Comparison of ENCODE assay signal across 7 cellular contexts in the genomic region with DNA sequence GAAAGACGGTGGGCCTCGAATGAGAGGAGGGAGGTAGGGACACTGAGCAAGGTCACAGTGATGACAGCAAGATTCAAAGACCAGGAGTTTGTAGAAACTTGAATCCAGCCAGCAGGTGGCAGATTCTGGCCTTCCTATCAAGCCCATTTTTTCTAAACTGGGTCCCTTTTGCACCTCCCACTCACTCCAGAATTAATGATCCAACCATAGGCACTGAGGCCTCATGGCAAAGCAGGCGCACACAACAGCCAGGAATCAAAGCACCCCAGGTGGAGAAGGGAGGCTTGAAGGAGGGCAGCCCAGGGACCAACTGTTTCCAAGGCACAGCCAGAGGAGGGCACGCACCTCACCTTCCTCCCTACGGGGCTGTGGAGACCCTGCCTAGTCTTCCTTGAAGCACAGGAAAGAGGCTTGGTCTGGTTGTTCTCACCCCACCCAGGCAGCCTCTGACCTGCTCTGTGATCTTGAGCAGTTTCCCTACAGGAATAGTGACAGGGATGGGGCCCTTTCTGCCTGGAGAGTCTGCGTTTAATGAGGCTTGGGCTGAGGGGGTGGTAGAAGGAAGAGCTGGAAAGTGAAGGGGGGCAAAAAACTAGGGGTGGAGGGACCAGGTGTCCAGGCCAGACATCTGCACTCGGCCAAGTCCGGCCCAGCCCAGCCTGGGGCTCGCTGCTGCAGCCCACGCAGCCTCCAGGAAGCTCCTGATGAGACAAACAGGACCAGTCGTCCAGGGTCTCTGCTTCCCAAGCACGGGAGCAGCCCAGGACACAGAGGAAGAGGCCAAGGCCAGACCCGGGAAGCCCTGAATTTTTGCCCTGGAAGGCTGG.
DNase-seq lines count a peak whose midpoint lies in the region; ATAC-seq, FAIRE-seq and TF ChIP-seq lines count a peak whose summit lies in the region.

No MANE protein-coding gene starts in this region.

- peak overlapping the region; percentile 45 for H2BK15ac ChIP-seq in neuronal stem cell (ENCODE audit: low read length)

- H2AFZ ChIP-seq in neuronal stem cell (ENCODE audit: low read length), result peak overlapping the region; percentile 57

- H2BK12ac ChIP-seq in neuronal stem cell (ENCODE audit: low read length), result peak overlapping the region; percentile 85

- peak; percentile 71 for TF ChIP-seq CTCF in VCaP (conservative IDR thresholded peaks at IDR 0.05)
- peak; percentile 40 for TF ChIP-seq CTCF in foreskin fibroblast (IDR thresholded peaks at IDR 0.05; ENCODE audit: low read depth, low read length)

- H3K4me2 ChIP-seq in neuronal stem cell (ENCODE audit: insufficient read depth, low read length, poor library complexity, severe bottlenecking), result no peak overlapping the region

- H3K18ac ChIP-seq in neuronal stem cell (ENCODE audit: low read length), result peak overlapping the region; percentile 56

- FAIRE-seq in HTR-8/SVneo (lab: Jason Lieb, UNC), result peak; percentile 36

- no peak overlapping the region for H3K4ac ChIP-seq in neuronal stem cell (ENCODE audit: low read length)

- DNase-seq in EH (ENCODE audit: low read depth), result peak; percentile 61
- DNase-seq in HTR-8/SVneo (ENCODE audit: insufficient read length, low spot score), result peak; percentile 55
- DNase-seq in foreskin fibroblast, result peak; percentile 35 to 74
- peak; percentile 27 for DNase-seq in neuronal stem cell (ENCODE audit: low spot score)
- DNase-seq in T1000 (lab: John Stamatoyannopoulos, UW), result no peak

- no CpG with 5 or more reads among the region's 13 CpGs for WGBS in neuronal stem cell (ENCODE audit: extremely low coverage in 2 of 2, insufficient read length in 2 of 2, insufficient replicate concordance in 1 of 2), 2 donors

- peak overlapping the region; percentile 24 for H2BK120ac ChIP-seq in neuronal stem cell (ENCODE audit: low read depth, low read length)

- no peak overlapping the region for H2AK5ac ChIP-seq in neuronal stem cell (ENCODE audit: low read depth, low read length)

- no peaks in the 10 kb centered on the region for H3K9me3 ChIP-seq in neuronal stem cell (replicated peaks in 1 of 2; ENCODE audit: control insufficient read depth in 2 of 2, insufficient read depth in 1 of 2, low read depth in 1 of 2, low read length in 2 of 2)

- H3K79me1 ChIP-seq in neuronal stem cell (ENCODE audit: low read depth, low read length), result no peaks in the 10 kb centered on the region

- ATAC-seq in HG03457 (IDR thresholded peaks at IDR 0.05; ENCODE audit: unreplicated experiment), result no peak

- no peak overlapping the region for H3K4me3 ChIP-seq in foreskin fibroblast (ENCODE audit: low read depth in 1 of 2, low read length in 2 of 2)
- no peak overlapping the region for H3K4me3 ChIP-seq in neuronal stem cell (ENCODE audit: low read length in 2 of 2)

- peak overlapping the region; percentile 10 for H3K14ac ChIP-seq in neuronal stem cell (ENCODE audit: low read length)

- peaks cover 0 to 12% (median 0%) of the 10 kb centered on the region in 3 experiments for H3K27me3 ChIP-seq in neuronal stem cell (ENCODE audit: control insufficient read depth in 3 of 3, insufficient read depth in 3 of 3, low read depth in 1 of 3, low read length in 3 of 3)

- no peak overlapping the region for H4K8ac ChIP-seq in neuronal stem cell (ENCODE audit: low read depth, low read length)

- no peak overlapping the region for H3K9ac ChIP-seq in neuronal stem cell (ENCODE audit: low read depth, low read length, poor library complexity)

- peaks cover 3 to 10% of the 10 kb centered on the region in 2 donors for H3K4me1 ChIP-seq in neuronal stem cell (ENCODE audit: control insufficient read depth in 2 of 2, insufficient read depth in 1 of 2, low read depth in 1 of 2, low read length in 2 of 2)

- no peaks in the 10 kb centered on the region for H3K36me3 ChIP-seq in neuronal stem cell (replicated peaks in 1 of 2; ENCODE audit: control insufficient read depth in 2 of 2, insufficient read depth in 2 of 2, low read length in 2 of 2)

- H3K23ac ChIP-seq in neuronal stem cell (ENCODE audit: low read depth, low read length, poor library complexity), result peak overlapping the region; percentile 26

- peak overlapping the region; percentile 10 for H2BK5ac ChIP-seq in neuronal stem cell (ENCODE audit: low read length)

- no peak overlapping the region for H4K91ac ChIP-seq in neuronal stem cell (ENCODE audit: low read depth, low read length, poor library complexity)

- H3K27ac ChIP-seq in VCaP (peak overlapping the region; percentile 87), neuronal stem cell (replicated peaks; ENCODE audit: low read length) (no peak overlapping the region)
